Comparison of ENCODE assay signal across 11 cellular contexts in genomic region chr2:168156661-168157060, GRCh38.
DNase-seq lines count a peak whose midpoint lies in the region; ATAC-seq and TF ChIP-seq lines count a peak whose summit lies in the region.
"Had no signal": no experiment of that assay in that cellular context is flagged by ENCODE, and none has a peak within 500 bp of the region (broad histone marks: within the 10 kb centered on the region; RNA-seq: fewer than 3 reads in every experiment).

No MANE protein-coding gene starts in this region.

- POLR2A ChIA-PET in activated CD8-positive, alpha-beta T cell treated with anti-CD3 and anti-CD28 coated beads for 36 hours (lab: Charles Lee) = interaction anchor here (1.6 kb wide), 1 partner anchor 10 kb away, joined by 4 read pairs; no protein-coding TSS in a partner anchor
- POLR2A ChIA-PET in activated CD8-positive, alpha-beta T cell treated with anti-CD3 and anti-CD28 coated beads, Interleukin-2, amount 10 ng/mL, durations not matched to agents 7 days and 5 days (lab: Charles Lee) = no interaction called here

- H3K4me3 Mint-ChIP-seq in activated CD8-positive, alpha-beta T cell treated with anti-CD3 and anti-CD28 coated beads for 36 hours = no peak overlapping the region
- no peak overlapping the region for H3K4me3 Mint-ChIP-seq in activated CD8-positive, alpha-beta T cell treated with anti-CD3 and anti-CD28 coated beads, Interleukin-2, amount 10 ng/mL, durations not matched to agents 7 days and 5 days
- H3K4me3 Mint-ChIP-seq: B cell; stimulated activated memory B cell treated with anti-CD40 and anti-IgM and Interleukin-4, amounts not matched to agents 10 μg/mL and 1 μg/mL and 100 μg/mL, for 72 hours had no signal

- no peak for TF ChIP-seq EP300 in transverse colon (IDR thresholded peaks at IDR 0.05; ENCODE audit: low read depth)

- H3K27ac Mint-ChIP-seq in activated CD8-positive, alpha-beta T cell treated with anti-CD3 and anti-CD28 coated beads for 36 hours = no peak overlapping the region
- H3K27ac Mint-ChIP-seq in activated CD8-positive, alpha-beta T cell treated with anti-CD3 and anti-CD28 coated beads, Interleukin-2, amount 10 ng/mL, durations not matched to agents 7 days and 5 days = no peak overlapping the region
- H3K27ac Mint-ChIP-seq: B cell; stimulated activated memory B cell treated with anti-CD40 and anti-IgM and Interleukin-4, amounts not matched to agents 10 μg/mL and 1 μg/mL and 100 μg/mL, for 72 hours had no signal

- no peak overlapping the region for H3K9ac ChIP-seq in SK-N-MC (ENCODE audit: insufficient read length)

- H3K36me3 Mint-ChIP-seq in activated CD8-positive, alpha-beta T cell treated with anti-CD3 and anti-CD28 coated beads for 36 hours (ENCODE audit: low read depth) = peaks cover 13% of the 10 kb centered on the region
- H3K36me3 Mint-ChIP-seq in activated CD8-positive, alpha-beta T cell treated with anti-CD3 and anti-CD28 coated beads, Interleukin-2, amount 10 ng/mL, durations not matched to agents 7 days and 5 days (ENCODE audit: low read depth) = peaks cover 14% of the 10 kb centered on the region

- H3K9me3 Mint-ChIP-seq in activated CD8-positive, alpha-beta T cell treated with anti-CD3 and anti-CD28 coated beads for 36 hours = no peaks in the 10 kb centered on the region
- H3K9me3 Mint-ChIP-seq in activated CD8-positive, alpha-beta T cell treated with anti-CD3 and anti-CD28 coated beads, Interleukin-2, amount 10 ng/mL, durations not matched to agents 7 days and 5 days (ENCODE audit: insufficient read depth) = no peaks in the 10 kb centered on the region
- H3K9me3 Mint-ChIP-seq: stimulated activated memory B cell treated with anti-CD40 and anti-IgM and Interleukin-4, amounts not matched to agents 10 μg/mL and 1 μg/mL and 100 μg/mL, for 72 hours had no signal

- no peaks in the 10 kb centered on the region for H3K27me3 ChIP-seq in transverse colon

- WGBS in transverse colon (ENCODE audit: low coverage in 1 of 2), 2 donors = 33 to 58% methylated on average over 1 to 5 of the region's 5 CpGs

- H3K4me1 Mint-ChIP-seq in activated CD8-positive, alpha-beta T cell treated with anti-CD3 and anti-CD28 coated beads for 36 hours (ENCODE audit: low read depth) = peaks cover 13% of the 10 kb centered on the region
- H3K4me1 Mint-ChIP-seq in activated CD8-positive, alpha-beta T cell treated with anti-CD3 and anti-CD28 coated beads, Interleukin-2, amount 10 ng/mL, durations not matched to agents 7 days and 5 days (ENCODE audit: low read depth) = peaks cover 13% of the 10 kb centered on the region
- H3K4me1 Mint-ChIP-seq: B cell; stimulated activated memory B cell treated with anti-CD40 and anti-IgM and Interleukin-4, amounts not matched to agents 10 μg/mL and 1 μg/mL and 100 μg/mL, for 72 hours had no signal

- H3K4me1 ChIP-seq in transverse colon = peaks cover 0 to 11% (median 4%) of the 10 kb centered on the region in 4 donors

- no peak for TF ChIP-seq CTCF in activated CD8-positive, alpha-beta T cell treated with anti-CD3 and anti-CD28 coated beads for 36 hours (IDR thresholded peaks at IDR 0.05)
- no peak for TF ChIP-seq CTCF in fibroblast of villous mesenchyme (IDR thresholded peaks at IDR 0.05; ENCODE audit: insufficient read depth, low read depth, low read length)
- peak in 1 of 5 experiments; percentile 12 for TF ChIP-seq CTCF in transverse colon (IDR thresholded peaks at IDR 0.05)
- no peak for TF ChIP-seq CTCF in GM20000 (IDR thresholded peaks at IDR 0.05; ENCODE audit: extremely low read depth, missing control alignments)

- in situ Hi-C loops in transverse colon (cut with MboI; ENCODE audit: low pct_ligation_motif_present in 1 of 4, low pct_unique_long_range_greater_than_20kb in 1 of 4, low sequenced_read_pairs in 3 of 4) = no loop called here

- H3K4me3 ChIP-seq in SK-N-MC (peak overlapping the region; percentile 54), fibroblast of villous mesenchyme (ENCODE audit: low read depth, low read length) (no peak overlapping the region), transverse colon (no peak overlapping the region)

- DNase-seq in activated CD8-positive, alpha-beta T cell treated with anti-CD3 and anti-CD28 coated beads for 36 hours = peak; percentile 12
- no peak for DNase-seq in activated CD8-positive, alpha-beta T cell treated with anti-CD3 and anti-CD28 coated beads, Interleukin-2, amount 10 ng/mL, durations not matched to agents 7 days and 5 days
- peak; percentile 97 for DNase-seq in SK-N-MC (ENCODE audit: low read depth, low spot score)
- DNase-seq in fibroblast of villous mesenchyme (ENCODE audit: low read depth) = peak; percentile 70
- peak; percentile 44 for DNase-seq in transverse colon
- DNase-seq in mesenteric fat pad (ENCODE audit: low spot score) = no peak
- DNase-seq in GM20000 (ENCODE audit: low spot score) = no peak
- DNase-seq: NCI-H510A treated with DMSO at 0.1 percent for 48 hours had no signal

- H3K27me3 Mint-ChIP-seq in activated CD8-positive, alpha-beta T cell treated with anti-CD3 and anti-CD28 coated beads for 36 hours = no peaks in the 10 kb centered on the region
- H3K27me3 Mint-ChIP-seq in activated CD8-positive, alpha-beta T cell treated with anti-CD3 and anti-CD28 coated beads, Interleukin-2, amount 10 ng/mL, durations not matched to agents 7 days and 5 days (ENCODE audit: low read depth) = no peaks in the 10 kb centered on the region
- H3K27me3 Mint-ChIP-seq: B cell; stimulated activated memory B cell treated with anti-CD40 and anti-IgM and Interleukin-4, amounts not matched to agents 10 μg/mL and 1 μg/mL and 100 μg/mL, for 72 hours had no signal

- no peaks in the 10 kb centered on the region for H3K36me3 ChIP-seq in SK-N-MC (ENCODE audit: insufficient read depth, low read length)
- H3K36me3 ChIP-seq in transverse colon = no peaks in the 10 kb centered on the region

- peak; percentile 67 for ATAC-seq in activated CD8-positive, alpha-beta T cell treated with anti-CD3 and anti-CD28 coated beads for 36 hours
- no peak for ATAC-seq in activated CD8-positive, alpha-beta T cell treated with anti-CD3 and anti-CD28 coated beads, Interleukin-2, amount 10 ng/mL, durations not matched to agents 7 days and 5 days
- no peak for ATAC-seq in HG02588 (IDR thresholded peaks at IDR 0.05; ENCODE audit: unreplicated experiment)
- ATAC-seq: stimulated activated memory B cell treated with anti-CD40 and anti-IgM and Interleukin-4, amounts not matched to agents 10 μg/mL and 1 μg/mL and 100 μg/mL, for 72 hours had no signal

- intact Hi-C loops in activated CD8-positive, alpha-beta T cell treated with anti-CD3 and anti-CD28 coated beads for 36 hours (cut with micrococcal nuclease) = no loop called here
- intact Hi-C loops in transverse colon (cut with DNase I; ENCODE audit: low total_unique reads) = no loop called here

- H3K9me3 ChIP-seq in SK-N-MC (ENCODE audit: low read depth, low read length) (no peaks in the 10 kb centered on the region), transverse colon (no peaks in the 10 kb centered on the region)

- CTCF ChIA-PET in activated CD8-positive, alpha-beta T cell treated with anti-CD3 and anti-CD28 coated beads for 36 hours (lab: Charles Lee) = interaction anchor here (1.4 to 1.9 kb wide), 2 partner anchors 9 to 38 kb away, joined by 3 to 7 read pairs; no protein-coding TSS in a partner anchor
- CTCF ChIA-PET in activated CD8-positive, alpha-beta T cell treated with anti-CD3 and anti-CD28 coated beads, Interleukin-2, amount 10 ng/mL, durations not matched to agents 7 days and 5 days (lab: Charles Lee) = interaction anchor here (1.0 to 1.5 kb wide), 6 partner anchors 10 to 180 kb away, joined by 3 to 8 read pairs (median 3); no protein-coding TSS in a partner anchor

- TF ChIP-seq POLR2A in transverse colon (IDR thresholded peaks at IDR 0.05) = no peak

- H3K27ac ChIP-seq in SK-N-MC = peak overlapping the region; percentile 93
- H3K27ac ChIP-seq in transverse colon = peak overlapping the region in 2 of 4 donors; percentile 28 to 30

Comparison
In these comparisons a context has a peak if more than half of its experiments do, and no peak if none do; other contexts are left out.
1. DNase-seq: peak in activated CD8-positive, alpha-beta T cell treated with anti-CD3 and anti-CD28 coated beads for 36 hours (single experiment), SK-N-MC (single experiment), fibroblast of villous mesenchyme (single experiment) and transverse colon (single experiment); none in activated CD8-positive, alpha-beta T cell treated with anti-CD3 and anti-CD28 coated beads, Interleukin-2, amount 10 ng/mL, durations not matched to agents 7 days and 5 days (single experiment), mesenteric fat pad (single experiment) and GM20000 (single experiment).